1 cellular context compared by ENCODE assay signal in the genomic region with DNA sequence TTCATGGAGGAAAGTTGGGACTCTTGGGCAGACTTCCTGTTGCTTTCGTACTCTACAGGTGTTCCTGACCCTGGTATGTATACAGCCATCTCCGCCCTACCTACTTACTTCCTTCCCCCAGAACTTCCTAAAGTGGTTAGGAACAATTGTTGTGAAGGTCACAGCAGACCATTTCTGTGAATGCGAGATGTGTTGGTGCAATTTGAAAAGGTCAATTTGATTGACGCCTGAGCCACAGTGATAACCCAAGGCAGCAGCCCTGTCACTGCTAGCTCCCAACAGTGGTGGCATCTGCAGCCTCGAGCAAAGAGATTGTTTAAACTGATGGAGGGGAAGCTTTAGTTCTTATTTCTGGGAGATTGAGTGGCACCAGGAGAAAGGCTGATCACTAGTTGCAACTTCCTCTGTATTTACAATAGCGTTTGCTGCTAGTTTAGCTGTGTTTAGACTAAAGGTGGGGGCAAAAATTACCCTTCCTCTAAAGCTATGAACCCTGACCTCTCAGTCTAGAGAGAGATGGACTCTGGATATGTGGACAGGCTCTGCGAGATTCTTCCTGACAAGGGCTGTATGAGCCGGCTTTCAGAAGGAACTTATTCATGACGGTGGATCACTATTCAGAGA.
A peak's percentile ranks its signal among the peaks of the same experiment; 100 is the strongest.
TF ChIP-seq lines count a peak whose summit lies in the region.

No MANE protein-coding gene starts in this region.

TF ChIP-seq in HepG2, 621 proteins besides CTCF, POLR2A, EP300 and RAD21 (continued from another document):
- TF ChIP-seq, protein P1, sequence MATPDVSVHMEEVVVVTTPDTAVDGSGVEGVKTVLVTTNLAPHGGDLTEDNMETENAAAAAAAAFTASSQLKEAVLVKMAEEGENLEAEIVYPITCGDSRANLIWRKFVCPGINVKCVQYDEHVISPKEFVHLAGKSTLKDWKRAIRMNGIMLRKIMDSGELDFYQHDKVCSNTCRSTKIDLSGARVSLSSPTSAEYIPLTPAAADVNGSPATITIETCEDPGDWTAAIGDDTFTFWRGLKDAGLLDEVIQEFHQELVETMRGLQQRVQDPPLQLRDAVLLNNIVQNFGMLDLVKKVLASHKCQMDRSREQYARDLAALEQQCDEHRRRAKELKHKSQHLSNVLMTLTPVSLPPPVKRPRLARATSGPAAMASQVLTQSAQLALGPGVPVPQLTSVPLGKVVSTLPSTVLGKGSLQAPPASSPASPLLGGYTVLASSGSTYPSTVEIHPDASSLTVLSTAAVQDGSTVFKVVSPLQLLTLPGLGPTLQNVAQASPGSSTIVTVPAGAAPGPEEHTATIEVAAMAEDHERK (CRISPR knock-in tag; IDR thresholded peaks at IDR 0.05; ENCODE audit: low read depth) = no peak
- no peak for TF ChIP-seq SALL2 (CRISPR knock-in tag; IDR thresholded peaks at IDR 0.05)
- no peak for TF ChIP-seq ZNF713 (CRISPR knock-in tag; IDR thresholded peaks at IDR 0.05)
- no peak for TF ChIP-seq U2AF2 (IDR thresholded peaks at IDR 0.05; ENCODE audit: low read depth, low read length)
- TF ChIP-seq, protein P2, sequence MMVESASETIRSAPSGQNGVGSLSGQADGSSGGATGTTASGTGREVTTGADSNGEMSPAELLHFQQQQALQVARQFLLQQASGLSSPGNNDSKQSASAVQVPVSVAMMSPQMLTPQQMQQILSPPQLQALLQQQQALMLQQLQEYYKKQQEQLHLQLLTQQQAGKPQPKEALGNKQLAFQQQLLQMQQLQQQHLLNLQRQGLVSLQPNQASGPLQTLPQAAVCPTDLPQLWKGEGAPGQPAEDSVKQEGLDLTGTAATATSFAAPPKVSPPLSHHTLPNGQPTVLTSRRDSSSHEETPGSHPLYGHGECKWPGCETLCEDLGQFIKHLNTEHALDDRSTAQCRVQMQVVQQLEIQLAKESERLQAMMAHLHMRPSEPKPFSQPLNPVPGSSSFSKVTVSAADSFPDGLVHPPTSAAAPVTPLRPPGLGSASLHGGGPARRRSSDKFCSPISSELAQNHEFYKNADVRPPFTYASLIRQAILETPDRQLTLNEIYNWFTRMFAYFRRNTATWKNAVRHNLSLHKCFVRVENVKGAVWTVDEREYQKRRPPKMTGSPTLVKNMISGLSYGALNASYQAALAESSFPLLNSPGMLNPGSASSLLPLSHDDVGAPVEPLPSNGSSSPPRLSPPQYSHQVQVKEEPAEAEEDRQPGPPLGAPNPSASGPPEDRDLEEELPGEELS (CRISPR knock-in tag; IDR thresholded peaks at IDR 0.05) = peak; percentile 93
- TF ChIP-seq ZC3H13 (CRISPR knock-in tag; IDR thresholded peaks at IDR 0.05) = no peak
- 0 out of 2 replicates have a peak, but pooled peaks have one; percentile 5 for TF ChIP-seq LCORL (IDR thresholded peaks at IDR 0.05)
- TF ChIP-seq LCORL (CRISPR knock-in tag; IDR thresholded peaks at IDR 0.05) = peak; percentile 70; the same call in 1 of the 2 replicates
- TF ChIP-seq, protein P3, sequence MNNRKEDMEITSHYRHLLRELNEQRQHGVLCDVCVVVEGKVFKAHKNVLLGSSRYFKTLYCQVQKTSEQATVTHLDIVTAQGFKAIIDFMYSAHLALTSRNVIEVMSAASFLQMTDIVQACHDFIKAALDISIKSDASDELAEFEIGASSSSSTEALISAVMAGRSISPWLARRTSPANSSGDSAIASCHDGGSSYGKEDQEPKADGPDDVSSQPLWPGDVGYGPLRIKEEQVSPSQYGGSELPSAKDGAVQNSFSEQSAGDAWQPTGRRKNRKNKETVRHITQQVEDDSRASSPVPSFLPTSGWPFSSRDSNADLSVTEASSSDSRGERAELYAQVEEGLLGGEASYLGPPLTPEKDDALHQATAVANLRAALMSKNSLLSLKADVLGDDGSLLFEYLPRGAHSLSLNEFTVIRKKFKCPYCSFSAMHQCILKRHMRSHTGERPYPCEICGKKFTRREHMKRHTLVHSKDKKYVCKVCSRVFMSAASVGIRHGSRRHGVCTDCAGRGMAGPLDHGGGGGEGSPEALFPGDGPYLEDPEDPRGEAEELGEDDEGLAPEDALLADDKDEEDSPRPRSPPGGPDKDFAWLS (CRISPR knock-in tag; IDR thresholded peaks at IDR 0.05; ENCODE audit: borderline replicate concordance) = no peak
- TF ChIP-seq IRX3 (CRISPR knock-in tag; IDR thresholded peaks at IDR 0.05; ENCODE audit: borderline replicate concordance, low read depth) = no peak
- TF ChIP-seq ATF7-NPFF (CRISPR knock-in tag; IDR thresholded peaks at IDR 0.05; ENCODE audit: low read depth) = no peak
